Comparison of ENCODE assay signal across 9 cellular contexts in the genomic region with DNA sequence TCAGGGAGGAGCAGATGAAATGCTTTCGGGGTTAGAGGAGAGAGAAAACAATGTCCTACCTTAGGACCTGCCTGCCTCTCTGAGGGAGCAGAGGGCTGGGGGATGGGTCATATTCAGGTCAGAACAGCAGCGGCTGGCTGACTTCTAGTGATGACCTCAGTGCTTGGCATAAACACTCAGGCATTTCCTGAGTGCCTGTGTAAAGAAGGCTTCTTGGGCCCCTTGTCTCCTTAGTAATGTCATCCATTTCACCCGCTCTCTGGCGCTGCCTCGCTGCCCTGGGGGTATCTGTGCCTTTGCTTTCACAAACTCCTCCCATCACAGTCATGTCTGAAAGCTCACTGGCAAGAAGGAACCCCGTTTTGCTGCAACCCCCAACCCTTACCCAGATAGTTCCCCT.
DNase-seq lines count a peak whose midpoint lies in the region; ATAC-seq and TF ChIP-seq lines count a peak whose summit lies in the region.
"Had no signal": no experiment of that assay in that cellular context is flagged by ENCODE, and none has a peak within 500 bp of the region (broad histone marks: within the 10 kb centered on the region; RNA-seq: fewer than 3 reads in every experiment).

No MANE protein-coding gene starts in this region.

- no peaks in the 10 kb centered on the region for H3K9me3 Mint-ChIP-seq in stimulated activated effector memory CD8-positive, alpha-beta T cell treated with anti-CD3 and anti-CD28 coated beads, Interleukin-12 subunit alpha, Interleukin-12 subunit beta, amount 100 ng/mL, for 72 hours
- no peaks in the 10 kb centered on the region for H3K9me3 Mint-ChIP-seq in stimulated activated naive CD8-positive, alpha-beta T cell treated with anti-CD3 and anti-CD28 coated beads, Interleukin-15, amount 100 ng/mL, for 72 hours

- peaks cover 9% of the 10 kb centered on the region for H3F3A ChIP-seq in SK-N-SH (replicated peaks; ENCODE audit: insufficient read depth)

- H3K27ac Mint-ChIP-seq in stimulated activated effector memory CD8-positive, alpha-beta T cell treated with anti-CD3 and anti-CD28 coated beads, Interleukin-12 subunit alpha, Interleukin-12 subunit beta, amount 100 ng/mL, for 72 hours = no peak overlapping the region
- no peak overlapping the region for H3K27ac Mint-ChIP-seq in stimulated activated naive CD8-positive, alpha-beta T cell treated with anti-CD3 and anti-CD28 coated beads, Interleukin-15, amount 100 ng/mL, for 72 hours

- peak overlapping the region; percentile 81 for H2AFZ ChIP-seq in SK-N-SH (ENCODE audit: low read depth)

- no peak for TF ChIP-seq CTCF in HEK293 (tag by site-specific recombination; IDR thresholded peaks at IDR 0.05)
- peak; percentile 18; the same call in 1 of the 2 replicates for TF ChIP-seq CTCF in SK-N-SH (IDR thresholded peaks at IDR 0.05)
- TF ChIP-seq CTCF in left ventricle myocardium inferior (IDR thresholded peaks at IDR 0.05; ENCODE audit: borderline replicate concordance) = no peak

- peak overlapping the region; percentile 70 for H3K4me2 ChIP-seq in SK-N-SH

- H3K27me3 ChIP-seq in SK-N-SH (ENCODE audit: insufficient read depth) = no peaks in the 10 kb centered on the region
- no peaks in the 10 kb centered on the region for H3K27me3 ChIP-seq in left ventricle myocardium inferior (ENCODE audit: low read depth)

- H3K9ac ChIP-seq in SK-N-SH = peak overlapping the region; percentile 68

- CTCF ChIA-PET in HEK293 (lab: Yijun Ruan, JAX) = interaction anchor here (1.3 kb wide), 1 partner anchor 30 kb away, joined by 4 read pairs; no protein-coding TSS in a partner anchor
- CTCF ChIA-PET in SK-N-SH (lab: Yijun Ruan, JAX) = interaction anchor here (0.8 kb wide), 1 partner anchor 62 kb away, joined by 3 read pairs; no protein-coding TSS in a partner anchor

- H3K36me3 ChIP-seq in HEK293 (ENCODE audit: control insufficient read depth in 2 of 2, insufficient read depth in 1 of 2, low read length in 2 of 2) = no peaks in the 10 kb centered on the region
- no peaks in the 10 kb centered on the region for H3K36me3 ChIP-seq in SK-N-SH (replicated peaks in 1 of 2; ENCODE audit: control insufficient read depth in 1 of 2, insufficient read depth in 2 of 2, low read length in 1 of 2)
- H3K36me3 ChIP-seq in left ventricle myocardium inferior = no peaks in the 10 kb centered on the region

- no peaks in the 10 kb centered on the region for H4K20me1 ChIP-seq in SK-N-SH (ENCODE audit: insufficient read depth)

- 8% methylated on average over 6 of the region's 6 CpGs for WGBS in SK-N-SH (ENCODE audit: low lambda C conversion rate)

- H3K4me1 ChIP-seq in HEK293 (ENCODE audit: control insufficient read depth, insufficient read depth, low read length) = no peaks in the 10 kb centered on the region
- H3K4me1 ChIP-seq in SK-N-SH (ENCODE audit: control insufficient read depth in 1 of 2, insufficient read depth in 2 of 2, low read depth in 1 of 2, low read length in 1 of 2) = peaks cover 4 to 14% of the 10 kb centered on the region in 2 experiments; a peak in 3 of 4 replicates
- H3K4me1 ChIP-seq in left ventricle myocardium inferior = peaks cover 16% of the 10 kb centered on the region

- no peaks in the 10 kb centered on the region for H3K9me3 ChIP-seq in HEK293 (ENCODE audit: control insufficient read depth, insufficient read depth, low read depth, low read length)
- no peaks in the 10 kb centered on the region for H3K9me3 ChIP-seq in SK-N-SH
- H3K9me3 ChIP-seq in left ventricle myocardium inferior (replicated peaks) = no peaks in the 10 kb centered on the region

- ATAC-seq in stimulated activated effector memory CD8-positive, alpha-beta T cell treated with anti-CD3 and anti-CD28 coated beads, Interleukin-12 subunit alpha, Interleukin-12 subunit beta, amount 100 ng/mL, for 72 hours = peak; percentile 37
- ATAC-seq in stimulated activated naive CD8-positive, alpha-beta T cell treated with anti-CD3 and anti-CD28 coated beads, Interleukin-15, amount 100 ng/mL, for 72 hours = no peak

- H3K27me3 Mint-ChIP-seq in stimulated activated naive CD8-positive, alpha-beta T cell treated with anti-CD3 and anti-CD28 coated beads, Interleukin-15, amount 100 ng/mL, for 72 hours = no peaks in the 10 kb centered on the region

- POLR2A ChIA-PET in HEK293 (lab: Yijun Ruan, JAX) = interaction anchor here (0.6 to 4.6 kb wide), 3 partner anchors 32 to 1853 kb away, joined by 3 to 30 read pairs (median 3); partner anchors contain the start of gene GSK3B
- POLR2A ChIA-PET in SK-N-SH (lab: Yijun Ruan, JAX) = no interaction called here

- TF ChIP-seq RAD21 in SK-N-SH (IDR thresholded peaks at IDR 0.05; ENCODE audit: low read length) = no peak; the same call in 1 of the 2 replicates

- intact Hi-C loops in left ventricle myocardium inferior (cut with micrococcal nuclease) = no loop called here

- H3K4me3 ChIP-seq in HEK293 (ENCODE audit: low read depth, low read length) (peak overlapping the region; percentile 10; the same call in 1 of the 2 replicates), SK-N-SH (ENCODE audit: low read depth in 2 of 2, low read length in 1 of 2) (no peak overlapping the region), left ventricle myocardium inferior (peak overlapping the region; percentile 5)

- H3K9me2 ChIP-seq in SK-N-SH = no peaks in the 10 kb centered on the region

- H3K79me2 ChIP-seq in SK-N-SH (ENCODE audit: insufficient read depth) = no peaks in the 10 kb centered on the region

- peak in 1 of 2 experiments; percentile 87; a peak in 2 of 4 replicates for TF ChIP-seq EP300 in SK-N-SH (IDR thresholded peaks at IDR 0.05; ENCODE audit: borderline replicate concordance in 1 of 2, low read depth in 1 of 2, low read length in 1 of 2)

- H3K27ac ChIP-seq in HEK293 (ENCODE audit: extremely low read depth, low read depth, low read length) (no peak overlapping the region), SK-N-SH (ENCODE audit: low read depth in 2 of 2, low read length in 1 of 2) (peak overlapping the region; percentile 78 to 91), left ventricle myocardium inferior (replicated peaks) (peak overlapping the region; percentile 16)

- no peaks in the 10 kb centered on the region for H3K4me1 Mint-ChIP-seq in stimulated activated effector memory CD8-positive, alpha-beta T cell treated with anti-CD3 and anti-CD28 coated beads, Interleukin-12 subunit alpha, Interleukin-12 subunit beta, amount 100 ng/mL, for 72 hours
- H3K4me1 Mint-ChIP-seq in stimulated activated naive CD8-positive, alpha-beta T cell treated with anti-CD3 and anti-CD28 coated beads, Interleukin-15, amount 100 ng/mL, for 72 hours = no peaks in the 10 kb centered on the region

- DNase-seq in SK-N-SH (peak; percentile 22), left ventricle myocardium inferior (peak; percentile 28), Ammon's horn (ENCODE audit: low spot score) (no peak), NCI-H526 (lab: John Stamatoyannopoulos, UW) (no peak)
- no peak for DNase-seq in stimulated activated effector memory CD8-positive, alpha-beta T cell treated with anti-CD3 and anti-CD28 coated beads, Interleukin-12 subunit alpha, Interleukin-12 subunit beta, amount 100 ng/mL, for 72 hours (ENCODE audit: low spot score in 2 of 2)
- no peak for DNase-seq in stimulated activated CD4-positive, alpha-beta T cell treated with anti-CD3 and anti-CD28 coated beads, Interleukin-1b, Interleukin-23, amount 100 ng/mL, for 48 hours
- DNase-seq in stimulated activated naive CD8-positive, alpha-beta T cell treated with anti-CD3 and anti-CD28 coated beads, Interleukin-15, amount 100 ng/mL, for 72 hours = no peak
- DNase-seq: stimulated activated CD4-positive, alpha-beta T cell treated with anti-CD3 and anti-CD28 coated beads, Interleukin-15, amount 100 ng/mL, for 24 hours had no signal

- H3K36me3 Mint-ChIP-seq in stimulated activated effector memory CD8-positive, alpha-beta T cell treated with anti-CD3 and anti-CD28 coated beads, Interleukin-12 subunit alpha, Interleukin-12 subunit beta, amount 100 ng/mL, for 72 hours = no peaks in the 10 kb centered on the region

- no peak overlapping the region for H3K4me3 Mint-ChIP-seq in stimulated activated effector memory CD8-positive, alpha-beta T cell treated with anti-CD3 and anti-CD28 coated beads, Interleukin-12 subunit alpha, Interleukin-12 subunit beta, amount 100 ng/mL, for 72 hours
- no peak overlapping the region for H3K4me3 Mint-ChIP-seq in stimulated activated naive CD8-positive, alpha-beta T cell treated with anti-CD3 and anti-CD28 coated beads, Interleukin-15, amount 100 ng/mL, for 72 hours

TF ChIP-seq in SK-N-SH, 30 proteins besides CTCF, POLR2A, EP300 and RAD21 (continues in another document):
- TF ChIP-seq USF2 (IDR thresholded peaks at IDR 0.05; ENCODE audit: borderline replicate concordance, low read depth, low read length) (no peak), FOSL2 (IDR thresholded peaks at IDR 0.05; ENCODE audit: borderline replicate concordance, low read depth) (peak; percentile 81; the same call in 1 of the 2 replicates), YY1 (IDR thresholded peaks at IDR 0.05; ENCODE audit: low read depth) (peak; percentile 73; the same call in 1 of the 2 replicates), RCOR1 (IDR thresholded peaks at IDR 0.05; ENCODE audit: low read length) (no peak), RXRA (IDR thresholded peaks at IDR 0.05; ENCODE audit: borderline replicate concordance, low read depth) (peak; percentile 90), NRF1 (IDR thresholded peaks at IDR 0.05; ENCODE audit: low read depth, low read length) (no peak), JUND (IDR thresholded peaks at IDR 0.05) (peak; percentile 82)

Comparison
In these comparisons a context has a peak if more than half of its experiments do, and no peak if none do; other contexts are left out.
1. H3K4me3 ChIP-seq: peak in HEK293 (single experiment) and left ventricle myocardium inferior (single experiment); none in SK-N-SH (0 of 2).
2. DNase-seq: peak in SK-N-SH (single experiment) and left ventricle myocardium inferior (single experiment); none in stimulated activated effector memory CD8-positive, alpha-beta T cell treated with anti-CD3 and anti-CD28 coated beads, Interleukin-12 subunit alpha, Interleukin-12 subunit beta, amount 100 ng/mL, for 72 hours (0 of 2), Ammon's horn (single experiment), NCI-H526 (0 of 2), stimulated activated CD4-positive, alpha-beta T cell treated with anti-CD3 and anti-CD28 coated beads, Interleukin-1b, Interleukin-23, amount 100 ng/mL, for 48 hours (single experiment) and stimulated activated naive CD8-positive, alpha-beta T cell treated with anti-CD3 and anti-CD28 coated beads, Interleukin-15, amount 100 ng/mL, for 72 hours (0 of 2).
3. Of the 4 proteins assayed by ChIP-seq in both HEK293 and SK-N-SH: peak only in HEK293: none; only in SK-N-SH: CTCF, PBX3, REST and YY1; in both: none; in neither: 0.